In genomic region chr12:111598637-111599458, GRCh38 we compare ENCODE assay signal across 8 cellular contexts. TPM values are rescaled to one million over a fixed set of nuclear protein-coding genes. Genes with fewer than 3 reads are reported as not detected.
DNase-seq lines count a peak whose midpoint lies in the region; ATAC-seq and TF ChIP-seq lines count a peak whose summit lies in the region.

A gene with protein sequence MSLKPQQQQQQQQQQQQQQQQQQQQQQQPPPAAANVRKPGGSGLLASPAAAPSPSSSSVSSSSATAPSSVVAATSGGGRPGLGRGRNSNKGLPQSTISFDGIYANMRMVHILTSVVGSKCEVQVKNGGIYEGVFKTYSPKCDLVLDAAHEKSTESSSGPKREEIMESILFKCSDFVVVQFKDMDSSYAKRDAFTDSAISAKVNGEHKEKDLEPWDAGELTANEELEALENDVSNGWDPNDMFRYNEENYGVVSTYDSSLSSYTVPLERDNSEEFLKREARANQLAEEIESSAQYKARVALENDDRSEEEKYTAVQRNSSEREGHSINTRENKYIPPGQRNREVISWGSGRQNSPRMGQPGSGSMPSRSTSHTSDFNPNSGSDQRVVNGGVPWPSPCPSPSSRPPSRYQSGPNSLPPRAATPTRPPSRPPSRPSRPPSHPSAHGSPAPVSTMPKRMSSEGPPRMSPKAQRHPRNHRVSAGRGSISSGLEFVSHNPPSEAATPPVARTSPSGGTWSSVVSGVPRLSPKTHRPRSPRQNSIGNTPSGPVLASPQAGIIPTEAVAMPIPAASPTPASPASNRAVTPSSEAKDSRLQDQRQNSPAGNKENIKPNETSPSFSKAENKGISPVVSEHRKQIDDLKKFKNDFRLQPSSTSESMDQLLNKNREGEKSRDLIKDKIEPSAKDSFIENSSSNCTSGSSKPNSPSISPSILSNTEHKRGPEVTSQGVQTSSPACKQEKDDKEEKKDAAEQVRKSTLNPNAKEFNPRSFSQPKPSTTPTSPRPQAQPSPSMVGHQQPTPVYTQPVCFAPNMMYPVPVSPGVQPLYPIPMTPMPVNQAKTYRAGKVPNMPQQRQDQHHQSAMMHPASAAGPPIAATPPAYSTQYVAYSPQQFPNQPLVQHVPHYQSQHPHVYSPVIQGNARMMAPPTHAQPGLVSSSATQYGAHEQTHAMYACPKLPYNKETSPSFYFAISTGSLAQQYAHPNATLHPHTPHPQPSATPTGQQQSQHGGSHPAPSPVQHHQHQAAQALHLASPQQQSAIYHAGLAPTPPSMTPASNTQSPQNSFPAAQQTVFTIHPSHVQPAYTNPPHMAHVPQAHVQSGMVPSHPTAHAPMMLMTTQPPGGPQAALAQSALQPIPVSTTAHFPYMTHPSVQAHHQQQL (minus strand): TSS chr12:111599315. CDS start chr12:111599034, 281 bp downstream.

- TF ChIP-seq CTCF in Caco-2 (IDR thresholded peaks at IDR 0.05; ENCODE audit: insufficient read depth in 1 of 2, low read depth in 1 of 2, low read length in 1 of 2, severe bottlenecking in 1 of 2, unreplicated experiment in 1 of 2) (no peak), left ventricle myocardium inferior (IDR thresholded peaks at IDR 0.05; ENCODE audit: borderline replicate concordance) (no peak), prostate gland (IDR thresholded peaks at IDR 0.05) (no peak), vagina (IDR thresholded peaks at IDR 0.05) (no peak)

- H3K4me3 ChIP-seq in Caco-2 (ENCODE audit: low read depth, low read length) = peak within 1 kb of the TSS; percentile 96
- H3K4me3 ChIP-seq in HUES6 (ENCODE audit: low read depth, low read length) = peak within 1 kb of the TSS; percentile 80
- peak within 1 kb of the TSS; percentile 98 for H3K4me3 ChIP-seq in SJSA1
- H3K4me3 ChIP-seq in left ventricle myocardium inferior = peak within 1 kb of the TSS; percentile 99
- peak within 1 kb of the TSS; percentile 91 to 97 for H3K4me3 ChIP-seq in prostate gland
- H3K4me3 ChIP-seq in vagina = peak within 1 kb of the TSS; percentile 65 to 88

- peak; percentile 42 for ATAC-seq in GM21390 (IDR thresholded peaks at IDR 0.05; ENCODE audit: unreplicated experiment)

- peaks cover 22% of the 10 kb centered on the region for H3K4me1 ChIP-seq in Caco-2
- H3K4me1 ChIP-seq in HUES6 (ENCODE audit: control insufficient read depth, insufficient read depth, low read length) = peaks cover 23% of the 10 kb centered on the region
- peaks cover 32% of the 10 kb centered on the region for H3K4me1 ChIP-seq in SJSA1 (replicated peaks)
- peaks cover 61% of the 10 kb centered on the region for H3K4me1 ChIP-seq in left ventricle myocardium inferior
- H3K4me1 ChIP-seq in prostate gland (replicated peaks) = no peaks in the 10 kb centered on the region
- peaks cover 39% of the 10 kb centered on the region for H3K4me1 ChIP-seq in vagina

- DNase-seq in Caco-2 = peak in 1 of 2 experiments; percentile 36
- peak; percentile 35 to 68 for DNase-seq in SJSA1 (ENCODE audit: low read depth in 1 of 2, low spot score in 2 of 2)
- DNase-seq in left ventricle myocardium inferior = peak; percentile 75
- peak; percentile 55 for DNase-seq in prostate gland (ENCODE audit: low spot score)
- DNase-seq in vagina (ENCODE audit: extremely low spot score in 2 of 2) = no peak

- no peaks in the 10 kb centered on the region for H3K27me3 Mint-ChIP-seq in Caco-2 (ENCODE audit: insufficient read depth, unreplicated experiment)

- H3K27ac Mint-ChIP-seq in Caco-2 (ENCODE audit: unreplicated experiment) = peak within 1 kb of the TSS; percentile 86

- H3K9ac ChIP-seq in HUES6 (ENCODE audit: low read length) = peak within 1 kb of the TSS; percentile 99

- H3K9me3 ChIP-seq in Caco-2 (no peaks in the 10 kb centered on the region), HUES6 (ENCODE audit: control insufficient read depth, insufficient read depth, low read depth, low read length) (no peaks in the 10 kb centered on the region), SJSA1 (replicated peaks) (no peaks in the 10 kb centered on the region), left ventricle myocardium inferior (replicated peaks) (no peaks in the 10 kb centered on the region), prostate gland (no peaks in the 10 kb centered on the region), vagina (no peaks in the 10 kb centered on the region)

- H3K27ac ChIP-seq in HUES6 (ENCODE audit: low read depth, low read length) (peak within 1 kb of the TSS; percentile 91), SJSA1 (peak within 1 kb of the TSS; percentile 96), adipose tissue (ENCODE audit: low read depth, low read length) (peak within 1 kb of the TSS; percentile 71), left ventricle myocardium inferior (replicated peaks) (peak within 1 kb of the TSS; percentile 100), prostate gland (peak within 1 kb of the TSS; percentile 92 to 98), vagina (peak within 1 kb of the TSS; percentile 95)

- no peaks in the 10 kb centered on the region for H3K27me3 ChIP-seq in Caco-2 (replicated peaks; ENCODE audit: control insufficient read depth, insufficient read depth, low read length)
- H3K27me3 ChIP-seq in HUES6 (ENCODE audit: control insufficient read depth, insufficient read depth, low read length) = no peaks in the 10 kb centered on the region
- H3K27me3 ChIP-seq in SJSA1 (replicated peaks) = no peaks in the 10 kb centered on the region
- no peaks in the 10 kb centered on the region for H3K27me3 ChIP-seq in left ventricle myocardium inferior (ENCODE audit: low read depth)
- H3K27me3 ChIP-seq in prostate gland (replicated peaks; ENCODE audit: insufficient read depth) = no peaks in the 10 kb centered on the region
- no peaks in the 10 kb centered on the region for H3K27me3 ChIP-seq in vagina

- TF ChIP-seq POLR2A in prostate gland (IDR thresholded peaks at IDR 0.05) (no peak), vagina (IDR thresholded peaks at IDR 0.05) (no peak)

- POLR2A ChIA-PET in Caco-2 (lab: Charles Lee) = no interaction called here

- CTCF ChIA-PET in Caco-2 (lab: Charles Lee) = no interaction called here

- 0 to 1% (median 0%) methylated on average over 29 to 120 of the region's 120 CpGs for WGBS in adipose tissue, 3 donors
- 1% methylated on average over 38 of the region's 120 CpGs for WGBS in prostate gland

- BruUV-seq in Caco-2 (replicated peaks; lab: Mats Ljungman, UMichigan) = no TSS peak

- H3K36me3 ChIP-seq in Caco-2 (ENCODE audit: control insufficient read depth, insufficient read depth, low read length) = no peaks in the 10 kb centered on the region
- no peaks in the 10 kb centered on the region; the same call in 1 of the 2 replicates for H3K36me3 ChIP-seq in HUES6 (ENCODE audit: control insufficient read depth, insufficient read depth, low read length)
- H3K36me3 ChIP-seq in SJSA1 = peaks cover 9% of the 10 kb centered on the region
- H3K36me3 ChIP-seq in left ventricle myocardium inferior = no peaks in the 10 kb centered on the region
- H3K36me3 ChIP-seq in prostate gland = no peaks in the 10 kb centered on the region
- H3K36me3 ChIP-seq in vagina = no peaks in the 10 kb centered on the region

- H3K4me1 Mint-ChIP-seq in Caco-2 (ENCODE audit: low read depth, unreplicated experiment) = peaks cover 4% of the 10 kb centered on the region

- intact Hi-C loops in Caco-2 (cut with micrococcal nuclease; ENCODE audit: unreplicated experiment) (loop anchor here (5.0 to 10.0 kb wide), 2 partner anchors 56 to 73 kb away; no protein-coding TSS in a partner anchor), left ventricle myocardium inferior (cut with micrococcal nuclease) (no loop called here), prostate gland (cut with DNase I) (loop anchor here (5.0 kb wide), 1 partner anchor 43 kb away; no protein-coding TSS in a partner anchor), vagina (cut with DNase I) (loop anchor here (5.0 kb wide), 1 partner anchor 38 kb away; no protein-coding TSS in a partner anchor)

- H3K9me3 Mint-ChIP-seq in Caco-2 (ENCODE audit: unreplicated experiment) = no peaks in the 10 kb centered on the region

- peak within 1 kb of the TSS; percentile 89 for H3K4me3 Mint-ChIP-seq in Caco-2 (ENCODE audit: unreplicated experiment)

- peaks cover 26% of the 10 kb centered on the region for H3K36me3 Mint-ChIP-seq in Caco-2 (ENCODE audit: insufficient read depth, unreplicated experiment)

RNA-seq across cellular contexts. Expression of the gene that starts here (rescaled TPM):
- 78.5 and 79.2 TPM in 2 replicates for total RNA-seq in Caco-2 (2022)
- 13.6 and 19.0 TPM in 2 replicates for total RNA-seq in SJSA1 (2014; rRNA removed; shearing (Covaris generic))
- 10 to 100 TPM; 10.6 to 24.7 (median 19.9) TPM for polyA plus RNA-seq in adipose tissue
- 50.0 TPM for total RNA-seq in left ventricle myocardium inferior
- total RNA-seq in prostate gland = 10 to 100 TPM; 29.5 to 95.5 TPM
- 70.2 TPM for total RNA-seq in vagina

Comparison
In these comparisons a context has a peak if more than half of its experiments do, and no peak if none do; other contexts are left out.
1. DNase-seq: peak in SJSA1 (2 of 2), left ventricle myocardium inferior (single experiment) and prostate gland (single experiment); none in vagina (0 of 2).
2. Peak in every context shown above with its lines, with median percentiles within 50 percentile points of each other: H3K4me3 ChIP-seq and H3K27ac ChIP-seq.